ENCODE assay signal across 9 cellular contexts in the genomic region with DNA sequence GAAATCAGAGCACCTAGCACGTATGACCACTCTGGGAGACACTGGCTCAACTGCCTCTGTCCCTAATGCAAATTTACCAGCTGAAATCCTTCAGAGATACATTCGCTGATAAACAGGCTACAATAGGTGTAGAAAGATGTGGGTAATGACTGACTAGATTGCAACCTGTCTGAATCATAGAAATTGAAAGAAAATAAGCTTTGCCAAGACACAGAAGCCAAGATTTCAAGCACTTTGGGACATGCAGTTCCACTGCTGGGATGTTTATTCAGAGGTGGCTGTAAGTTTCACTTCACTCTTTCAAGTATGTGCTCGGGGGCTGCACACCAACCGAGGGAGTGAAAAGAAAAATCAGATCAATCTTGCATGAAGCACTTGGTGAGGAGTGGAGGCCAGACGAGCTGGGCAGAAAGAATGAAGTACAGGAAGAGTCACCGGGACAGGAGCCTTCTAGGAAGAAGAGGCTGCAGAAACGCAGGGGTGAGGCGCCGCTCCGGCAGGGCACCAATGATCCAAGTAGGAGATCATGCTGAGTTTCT.
DNase-seq lines count a peak whose midpoint lies in the region; ATAC-seq and TF ChIP-seq lines count a peak whose summit lies in the region.
"Had no signal": no experiment of that assay in that cellular context is flagged by ENCODE, and none has a peak within 500 bp of the region (broad histone marks: within the 10 kb centered on the region; RNA-seq: fewer than 3 reads in every experiment).

No MANE protein-coding gene starts in this region.

- TF ChIP-seq EP300 in suprapubic skin (IDR thresholded peaks at IDR 0.05) = no peak

- no peak for TF ChIP-seq POLR2A in suprapubic skin (IDR thresholded peaks at IDR 0.05)

- DNase-seq in left ventricle myocardium superior (no peak), NCI-H446 treated with DMSO at 0.1 percent for 48 hours (lab: John Stamatoyannopoulos, UW) (no peak), caudate nucleus (lab: John Stamatoyannopoulos, UW) (no peak), suprapubic skin (ENCODE audit: low spot score in 2 of 2) (no peak)
- DNase-seq in stimulated activated CD4-positive, alpha-beta T cell treated with anti-CD3 and anti-CD28 coated beads, Interleukin-12 subunit alpha, Interleukin-12 subunit beta, amount 100 ng/mL, for 4 hours = no peak
- DNase-seq: DMS 273 treated with DMSO at 0.1 percent for 48 hours had no signal

- 70% methylated on average over 10 of the region's 10 CpGs for WGBS in suprapubic skin

- intact Hi-C loops in left ventricle myocardium superior (cut with micrococcal nuclease) = no loop called here

- peaks cover 19% of the 10 kb centered on the region for H3K4me1 ChIP-seq in suprapubic skin

- no peak overlapping the region for H3K4me3 ChIP-seq in suprapubic skin

- H3K27me3 ChIP-seq in suprapubic skin = no peaks in the 10 kb centered on the region

- H3K9me3 ChIP-seq in suprapubic skin = no peaks in the 10 kb centered on the region

- H3K27ac ChIP-seq in C4-2B (peak overlapping the region; percentile 21; the same call in 1 of the 2 replicates), caudate nucleus (ENCODE audit: low read depth, low read length) (no peak overlapping the region), suprapubic skin (no peak overlapping the region)

- ATAC-seq in GM21367 (IDR thresholded peaks at IDR 0.05; ENCODE audit: unreplicated experiment) = peak; percentile 45
- peak; percentile 37 for ATAC-seq in HG03469 (IDR thresholded peaks at IDR 0.05; ENCODE audit: unreplicated experiment)
- peak; percentile 11 for ATAC-seq in left ventricle myocardium superior

- no peaks in the 10 kb centered on the region for H3K36me3 ChIP-seq in suprapubic skin

- TF ChIP-seq CTCF in C4-2B (conservative IDR thresholded peaks at IDR 0.05) (no peak), suprapubic skin (IDR thresholded peaks at IDR 0.05) (no peak)
